ENCODE assay signal across 19 cellular contexts in the genomic region with DNA sequence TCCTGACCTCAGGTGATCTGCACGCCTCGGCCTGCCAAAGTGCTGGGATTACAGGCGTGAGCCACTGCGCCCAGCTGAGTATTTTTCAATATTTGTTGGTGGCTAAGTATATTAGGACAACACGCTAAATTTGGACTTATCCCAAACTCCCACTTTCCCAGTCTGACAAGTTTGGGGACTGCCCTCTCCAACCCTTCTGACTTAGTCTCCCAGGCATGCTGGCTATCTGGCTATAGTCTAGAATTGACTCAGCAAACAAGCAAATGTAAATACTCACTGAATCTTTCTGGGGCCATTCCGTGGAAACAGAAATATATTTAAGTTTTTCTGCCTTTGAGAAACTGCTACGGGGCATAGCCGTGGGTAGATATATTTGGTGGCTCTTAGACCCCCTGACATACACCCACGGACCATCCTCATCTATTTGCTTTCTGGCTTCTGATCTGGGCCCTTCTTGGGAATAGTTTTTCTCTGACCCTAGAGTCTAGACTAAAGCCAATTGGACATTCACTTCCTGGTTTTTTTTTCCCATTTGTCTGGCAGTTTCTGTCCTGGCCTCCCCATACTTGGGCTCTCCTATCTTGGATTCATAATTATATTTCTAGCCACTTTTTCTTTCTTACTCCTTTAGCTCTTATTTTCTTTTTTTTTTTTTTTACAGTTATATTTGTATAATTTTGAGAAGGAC.
"Had no signal": no experiment of that assay in that cellular context is flagged by ENCODE, and none has a peak within 500 bp of the region (broad histone marks: within the 10 kb centered on the region; RNA-seq: fewer than 3 reads in every experiment).

No MANE protein-coding gene starts in this region.

- H3K36me3 ChIP-seq: colonic mucosa, esophagus muscularis mucosa, gastroesophageal sphincter, heart left ventricle, left ventricle myocardium inferior, prostate gland, right atrium auricular region had no signal

- H3K9me3 Mint-ChIP-seq: activated CD4-positive, alpha-beta T cell treated with anti-CD3 and anti-CD28 coated beads, Interleukin-2, amount 10 ng/mL, durations not matched to agents 24 days and 14 days; activated CD8-positive, alpha-beta T cell treated with anti-CD3 and anti-CD28 coated beads for 36 hours; activated naive CD8-positive, alpha-beta T cell treated with anti-CD3 and anti-CD28 coated beads, Interleukin-2, amount 10 ng/mL, durations not matched to agents 7 days and 5 days; activated T-helper 17 cell treated with anti-CD3 and anti-CD28 coated beads, Interleukin-2, amount 50 U/mL, for 72 hours; stimulated activated naive CD8-positive, alpha-beta T cell treated with anti-CD3 and anti-CD28 coated beads, Interleukin-15, Interleukin-2, amounts not matched to agents 100 ng/mL and 50 ng/mL, for 24 hours; type B pancreatic cell had no signal

- H3K27ac ChIP-seq: body of pancreas, colonic mucosa, esophagus muscularis mucosa, gastroesophageal sphincter, heart left ventricle, left ventricle myocardium inferior, prostate gland, right atrium auricular region had no signal

- DNase-seq: activated CD4-positive, alpha-beta T cell treated with anti-CD3 and anti-CD28 coated beads, Interleukin-2, amount 10 ng/mL, durations not matched to agents 24 days and 14 days; activated CD8-positive, alpha-beta T cell treated with anti-CD3 and anti-CD28 coated beads for 36 hours; activated naive CD4-positive, alpha-beta T cell; activated naive CD8-positive, alpha-beta T cell treated with anti-CD3 and anti-CD28 coated beads, Interleukin-2, amount 10 ng/mL, durations not matched to agents 7 days and 5 days; activated T-cell treated with anti-CD3 and anti-CD28 coated beads, Interleukin-2, amount 50 U/mL, for 1 hour; amygdala; body of pancreas; central memory CD4-positive, alpha-beta T cell; colonic mucosa; heart left ventricle; left ventricle myocardium inferior; occipital lobe had no signal

- H3K9me3 ChIP-seq: body of pancreas, colonic mucosa, esophagus muscularis mucosa, gastroesophageal sphincter, heart left ventricle, left ventricle myocardium inferior, prostate gland, right atrium auricular region had no signal

- H3K4me1 Mint-ChIP-seq: activated CD4-positive, alpha-beta T cell treated with anti-CD3 and anti-CD28 coated beads, Interleukin-2, amount 10 ng/mL, durations not matched to agents 24 days and 14 days; activated naive CD8-positive, alpha-beta T cell treated with anti-CD3 and anti-CD28 coated beads, Interleukin-2, amount 10 ng/mL, durations not matched to agents 7 days and 5 days; activated T-helper 17 cell treated with anti-CD3 and anti-CD28 coated beads, Interleukin-2, amount 50 U/mL, for 72 hours had no signal

- H3K36me3 Mint-ChIP-seq: activated naive CD8-positive, alpha-beta T cell treated with anti-CD3 and anti-CD28 coated beads, Interleukin-2, amount 10 ng/mL, durations not matched to agents 7 days and 5 days; type B pancreatic cell had no signal

- H3K4me1 ChIP-seq: body of pancreas, colonic mucosa, esophagus muscularis mucosa, gastroesophageal sphincter, heart left ventricle, left ventricle myocardium inferior, prostate gland, right atrium auricular region had no signal

- H3K4me3 ChIP-seq: body of pancreas, colonic mucosa, esophagus muscularis mucosa, gastroesophageal sphincter, heart left ventricle, left ventricle myocardium inferior, prostate gland, right atrium auricular region had no signal

- H3K27ac Mint-ChIP-seq: activated CD4-positive, alpha-beta T cell treated with anti-CD3 and anti-CD28 coated beads, Interleukin-2, amount 10 ng/mL, durations not matched to agents 24 days and 14 days; activated CD8-positive, alpha-beta T cell treated with anti-CD3 and anti-CD28 coated beads for 36 hours; activated naive CD8-positive, alpha-beta T cell treated with anti-CD3 and anti-CD28 coated beads, Interleukin-2, amount 10 ng/mL, durations not matched to agents 7 days and 5 days; activated T-helper 17 cell treated with anti-CD3 and anti-CD28 coated beads, Interleukin-2, amount 50 U/mL, for 72 hours; stimulated activated naive CD8-positive, alpha-beta T cell treated with anti-CD3 and anti-CD28 coated beads, Interleukin-15, Interleukin-2, amounts not matched to agents 100 ng/mL and 50 ng/mL, for 24 hours; type B pancreatic cell had no signal

- ATAC-seq: activated CD8-positive, alpha-beta T cell treated with anti-CD3 and anti-CD28 coated beads for 36 hours; activated T-helper 17 cell treated with anti-CD3 and anti-CD28 coated beads, Interleukin-2, amount 50 U/mL, for 72 hours; body of pancreas; gastroesophageal sphincter; heart left ventricle had no signal

- H3K27me3 Mint-ChIP-seq: activated CD4-positive, alpha-beta T cell treated with anti-CD3 and anti-CD28 coated beads, Interleukin-2, amount 10 ng/mL, durations not matched to agents 24 days and 14 days; activated CD8-positive, alpha-beta T cell treated with anti-CD3 and anti-CD28 coated beads for 36 hours; activated naive CD8-positive, alpha-beta T cell treated with anti-CD3 and anti-CD28 coated beads, Interleukin-2, amount 10 ng/mL, durations not matched to agents 7 days and 5 days; activated T-helper 17 cell treated with anti-CD3 and anti-CD28 coated beads, Interleukin-2, amount 50 U/mL, for 72 hours; stimulated activated naive CD8-positive, alpha-beta T cell treated with anti-CD3 and anti-CD28 coated beads, Interleukin-15, Interleukin-2, amounts not matched to agents 100 ng/mL and 50 ng/mL, for 24 hours; type B pancreatic cell had no signal

- H3K4me3 Mint-ChIP-seq: activated CD4-positive, alpha-beta T cell treated with anti-CD3 and anti-CD28 coated beads, Interleukin-2, amount 10 ng/mL, durations not matched to agents 24 days and 14 days; activated CD8-positive, alpha-beta T cell treated with anti-CD3 and anti-CD28 coated beads for 36 hours; activated naive CD8-positive, alpha-beta T cell treated with anti-CD3 and anti-CD28 coated beads, Interleukin-2, amount 10 ng/mL, durations not matched to agents 7 days and 5 days; activated T-helper 17 cell treated with anti-CD3 and anti-CD28 coated beads, Interleukin-2, amount 50 U/mL, for 72 hours; stimulated activated naive CD8-positive, alpha-beta T cell treated with anti-CD3 and anti-CD28 coated beads, Interleukin-15, Interleukin-2, amounts not matched to agents 100 ng/mL and 50 ng/mL, for 24 hours; type B pancreatic cell had no signal

- H3K27me3 ChIP-seq: body of pancreas, colonic mucosa, esophagus muscularis mucosa, gastroesophageal sphincter, heart left ventricle, right atrium auricular region had no signal
